ENCODE assay signal across 1 cellular context in the genomic region with DNA sequence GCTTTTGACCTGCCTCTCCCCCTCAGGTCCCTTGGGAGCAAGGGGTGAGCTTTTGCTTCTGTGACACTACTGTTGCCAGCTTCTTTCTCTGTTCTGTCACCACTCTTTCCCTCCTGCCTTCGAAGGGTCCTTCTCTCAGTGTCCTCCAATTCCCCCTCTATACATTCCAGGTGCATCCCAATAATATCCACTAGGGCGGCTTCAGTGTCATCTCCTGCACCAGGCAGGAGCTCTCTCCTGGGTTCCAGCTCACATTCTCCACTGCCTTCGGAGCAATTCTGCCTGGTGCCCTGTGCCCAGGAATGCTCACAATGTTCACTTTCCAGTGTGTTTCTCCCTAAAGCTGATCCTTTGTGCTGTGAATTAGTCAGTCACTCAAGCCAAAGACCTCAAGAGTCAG.
TF ChIP-seq lines count a peak whose summit lies in the region.

No MANE protein-coding gene starts in this region.

TF ChIP-seq in A549, 52 proteins besides CTCF, POLR2A, EP300 and RAD21 (continued from another document):
- TF ChIP-seq, protein P1, sequence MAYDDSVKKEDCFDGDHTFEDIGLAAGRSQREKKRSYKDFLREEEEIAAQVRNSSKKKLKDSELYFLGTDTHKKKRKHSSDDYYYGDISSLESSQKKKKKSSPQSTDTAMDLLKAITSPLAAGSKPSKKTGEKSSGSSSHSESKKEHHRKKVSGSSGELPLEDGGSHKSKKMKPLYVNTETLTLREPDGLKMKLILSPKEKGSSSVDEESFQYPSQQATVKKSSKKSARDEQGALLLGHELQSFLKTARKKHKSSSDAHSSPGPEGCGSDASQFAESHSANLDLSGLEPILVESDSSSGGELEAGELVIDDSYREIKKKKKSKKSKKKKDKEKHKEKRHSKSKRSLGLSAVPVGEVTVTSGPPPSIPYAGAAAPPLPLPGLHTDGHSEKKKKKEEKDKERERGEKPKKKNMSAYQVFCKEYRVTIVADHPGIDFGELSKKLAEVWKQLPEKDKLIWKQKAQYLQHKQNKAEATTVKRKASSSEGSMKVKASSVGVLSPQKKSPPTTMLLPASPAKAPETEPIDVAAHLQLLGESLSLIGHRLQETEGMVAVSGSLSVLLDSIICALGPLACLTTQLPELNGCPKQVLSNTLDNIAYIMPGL (CRISPR knock-in tag; IDR thresholded peaks at IDR 0.05; ENCODE audit: borderline replicate concordance) = no peak
- TF ChIP-seq, protein P2, sequence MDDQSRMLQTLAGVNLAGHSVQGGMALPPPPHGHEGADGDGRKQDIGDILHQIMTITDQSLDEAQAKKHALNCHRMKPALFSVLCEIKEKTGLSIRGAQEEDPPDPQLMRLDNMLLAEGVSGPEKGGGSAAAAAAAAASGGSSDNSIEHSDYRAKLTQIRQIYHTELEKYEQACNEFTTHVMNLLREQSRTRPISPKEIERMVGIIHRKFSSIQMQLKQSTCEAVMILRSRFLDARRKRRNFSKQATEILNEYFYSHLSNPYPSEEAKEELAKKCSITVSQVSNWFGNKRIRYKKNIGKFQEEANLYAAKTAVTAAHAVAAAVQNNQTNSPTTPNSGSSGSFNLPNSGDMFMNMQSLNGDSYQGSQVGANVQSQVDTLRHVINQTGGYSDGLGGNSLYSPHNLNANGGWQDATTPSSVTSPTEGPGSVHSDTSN (IDR thresholded peaks at IDR 0.05) = no peak
- TF ChIP-seq KDM1A (IDR thresholded peaks at IDR 0.05; ENCODE audit: low read depth) (no peak), TP53 (CRISPR knock-in tag; IDR thresholded peaks at IDR 0.05) (no peak), CHD2 (IDR thresholded peaks at IDR 0.05; ENCODE audit: low read length, partially characterized antibody) (no peak), ZSCAN20 (CRISPR knock-in tag; IDR thresholded peaks at IDR 0.05) (no peak)
